26 cellular contexts compared by ENCODE assay signal in the genomic region with DNA sequence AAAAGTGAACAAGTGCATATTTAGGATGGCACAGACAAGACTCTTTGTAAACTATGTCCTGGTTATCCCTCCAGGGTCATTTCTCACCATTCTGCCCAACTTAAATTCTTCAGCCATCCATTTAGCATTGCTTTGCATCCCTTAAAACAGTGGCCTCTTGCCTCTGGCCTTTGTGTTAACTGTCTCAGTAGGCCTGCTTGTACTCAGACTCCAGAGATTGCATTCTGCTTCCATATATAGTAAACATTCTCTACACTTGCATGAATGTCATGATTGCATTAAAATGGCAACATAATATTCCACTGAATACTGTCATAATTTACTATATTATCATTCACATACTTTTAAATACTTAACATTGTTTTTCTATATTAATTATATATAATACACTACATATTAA.
"Had no signal": no experiment of that assay in that cellular context is flagged by ENCODE, and none has a peak within 500 bp of the region (broad histone marks: within the 10 kb centered on the region; RNA-seq: fewer than 3 reads in every experiment).

No MANE protein-coding gene starts in this region.

- H3K27me3 ChIP-seq: ascending aorta, breast epithelium, cardiac muscle cell, dorsolateral prefrontal cortex, gastrocnemius medialis had no signal

- H3K27ac ChIP-seq: ascending aorta, breast epithelium, cardiac muscle cell, coronary artery, dorsolateral prefrontal cortex, gastrocnemius medialis had no signal

- DNase-seq: activated CD4-positive, alpha-beta memory T cell treated with anti-CD3 and anti-CD28 coated beads for 36 hours; activated CD4-positive, alpha-beta T cell treated with anti-CD3 and anti-CD28 coated beads for 36 hours; activated CD4-positive, alpha-beta T cell treated with anti-CD3 and anti-CD28 coated beads, Interleukin-2, amount 10 ng/mL, durations not matched to agents 24 days and 14 days; activated CD4-positive, CD25-positive, alpha-beta regulatory T cell; activated CD4-positive, CD25-positive, alpha-beta regulatory T cell treated with anti-CD3 and anti-CD28 coated beads, Interleukin-2, amount 50 U/mL, for 72 hours; activated CD8-positive, alpha-beta memory T cell treated with anti-CD3 and anti-CD28 coated beads, Interleukin-2, amount 10 ng/mL, durations not matched to agents 7 days and 5 days; activated CD8-positive, alpha-beta memory T cell treated with anti-CD3 and anti-CD28 coated beads, Interleukin-2, amount 50 U/mL, for 4 hours; activated CD8-positive, alpha-beta T cell treated with anti-CD3 and anti-CD28 coated beads, Interleukin-2, amount 10 ng/mL, durations not matched to agents 7 days and 5 days; activated effector memory CD4-positive, alpha-beta T cell treated with anti-CD3 and anti-CD28 coated beads, Interleukin-2, amount 50 U/mL, for 16 hours; activated naive CD4-positive, alpha-beta T cell treated with anti-CD3 and anti-CD28 coated beads for 36 hours; activated naive CD8-positive, alpha-beta T cell treated with anti-CD3 and anti-CD28 coated beads, Interleukin-2, amount 10 ng/mL, durations not matched to agents 7 days and 5 days; activated T-cell treated with anti-CD3 and anti-CD28 coated beads, Interleukin-2, amount 50 U/mL, for 1 hour; activated T-cell treated with anti-CD3 and anti-CD28 coated beads, Interleukin-2, amount 50 U/mL, for 48 hours; dorsolateral prefrontal cortex; effector memory CD4-positive, alpha-beta T cell; endodermal cell; foreskin fibroblast; gastrocnemius medialis; glutamatergic neuron; T-helper 2 cell had no signal

- H3K36me3 ChIP-seq: ascending aorta, breast epithelium, cardiac muscle cell, gastrocnemius medialis had no signal

- H3K4me1 ChIP-seq: ascending aorta, breast epithelium had no signal

- ATAC-seq: activated CD4-positive, alpha-beta T cell treated with anti-CD3 and anti-CD28 coated beads for 36 hours; activated CD8-positive, alpha-beta memory T cell treated with anti-CD3 and anti-CD28 coated beads, Interleukin-2, amount 10 ng/mL, durations not matched to agents 7 days and 5 days; activated CD8-positive, alpha-beta T cell treated with anti-CD3 and anti-CD28 coated beads, Interleukin-2, amount 10 ng/mL, durations not matched to agents 7 days and 5 days; activated naive CD4-positive, alpha-beta T cell treated with anti-CD3 and anti-CD28 coated beads, Interleukin-2, amount 50 U/mL, for 72 hours; esophagus mucosa; gastrocnemius medialis had no signal

- H3K9me3 ChIP-seq: ascending aorta, breast epithelium, gastrocnemius medialis had no signal

- H3K4me3 ChIP-seq: ascending aorta, breast epithelium, cardiac muscle cell, coronary artery, dorsolateral prefrontal cortex, gastrocnemius medialis had no signal
